1 cellular context compared by ENCODE assay signal in genomic region chr3:22175899-22176298, GRCh38.
TF ChIP-seq lines count a peak whose summit lies in the region.

No MANE protein-coding gene starts in this region.

TF ChIP-seq in WTC11, 78 proteins besides CTCF, POLR2A, EP300 and RAD21 (continued from another document):
- TF ChIP-seq ZNF532 (CRISPR knock-in tag; IDR thresholded peaks at IDR 0.05; ENCODE audit: borderline replicate concordance) (no peak), FOXK1 (CRISPR knock-in tag; IDR thresholded peaks at IDR 0.05) (no peak)
- TF ChIP-seq, protein P1, sequence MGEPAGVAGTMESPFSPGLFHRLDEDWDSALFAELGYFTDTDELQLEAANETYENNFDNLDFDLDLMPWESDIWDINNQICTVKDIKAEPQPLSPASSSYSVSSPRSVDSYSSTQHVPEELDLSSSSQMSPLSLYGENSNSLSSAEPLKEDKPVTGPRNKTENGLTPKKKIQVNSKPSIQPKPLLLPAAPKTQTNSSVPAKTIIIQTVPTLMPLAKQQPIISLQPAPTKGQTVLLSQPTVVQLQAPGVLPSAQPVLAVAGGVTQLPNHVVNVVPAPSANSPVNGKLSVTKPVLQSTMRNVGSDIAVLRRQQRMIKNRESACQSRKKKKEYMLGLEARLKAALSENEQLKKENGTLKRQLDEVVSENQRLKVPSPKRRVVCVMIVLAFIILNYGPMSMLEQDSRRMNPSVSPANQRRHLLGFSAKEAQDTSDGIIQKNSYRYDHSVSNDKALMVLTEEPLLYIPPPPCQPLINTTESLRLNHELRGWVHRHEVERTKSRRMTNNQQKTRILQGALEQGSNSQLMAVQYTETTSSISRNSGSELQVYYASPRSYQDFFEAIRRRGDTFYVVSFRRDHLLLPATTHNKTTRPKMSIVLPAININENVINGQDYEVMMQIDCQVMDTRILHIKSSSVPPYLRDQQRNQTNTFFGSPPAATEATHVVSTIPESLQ (CRISPR knock-in tag; IDR thresholded peaks at IDR 0.05), result no peak
- TF ChIP-seq, protein P2, sequence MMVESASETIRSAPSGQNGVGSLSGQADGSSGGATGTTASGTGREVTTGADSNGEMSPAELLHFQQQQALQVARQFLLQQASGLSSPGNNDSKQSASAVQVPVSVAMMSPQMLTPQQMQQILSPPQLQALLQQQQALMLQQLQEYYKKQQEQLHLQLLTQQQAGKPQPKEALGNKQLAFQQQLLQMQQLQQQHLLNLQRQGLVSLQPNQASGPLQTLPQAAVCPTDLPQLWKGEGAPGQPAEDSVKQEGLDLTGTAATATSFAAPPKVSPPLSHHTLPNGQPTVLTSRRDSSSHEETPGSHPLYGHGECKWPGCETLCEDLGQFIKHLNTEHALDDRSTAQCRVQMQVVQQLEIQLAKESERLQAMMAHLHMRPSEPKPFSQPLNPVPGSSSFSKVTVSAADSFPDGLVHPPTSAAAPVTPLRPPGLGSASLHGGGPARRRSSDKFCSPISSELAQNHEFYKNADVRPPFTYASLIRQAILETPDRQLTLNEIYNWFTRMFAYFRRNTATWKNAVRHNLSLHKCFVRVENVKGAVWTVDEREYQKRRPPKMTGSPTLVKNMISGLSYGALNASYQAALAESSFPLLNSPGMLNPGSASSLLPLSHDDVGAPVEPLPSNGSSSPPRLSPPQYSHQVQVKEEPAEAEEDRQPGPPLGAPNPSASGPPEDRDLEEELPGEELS (CRISPR knock-in tag; IDR thresholded peaks at IDR 0.05), result no peak
- TF ChIP-seq, protein P3, sequence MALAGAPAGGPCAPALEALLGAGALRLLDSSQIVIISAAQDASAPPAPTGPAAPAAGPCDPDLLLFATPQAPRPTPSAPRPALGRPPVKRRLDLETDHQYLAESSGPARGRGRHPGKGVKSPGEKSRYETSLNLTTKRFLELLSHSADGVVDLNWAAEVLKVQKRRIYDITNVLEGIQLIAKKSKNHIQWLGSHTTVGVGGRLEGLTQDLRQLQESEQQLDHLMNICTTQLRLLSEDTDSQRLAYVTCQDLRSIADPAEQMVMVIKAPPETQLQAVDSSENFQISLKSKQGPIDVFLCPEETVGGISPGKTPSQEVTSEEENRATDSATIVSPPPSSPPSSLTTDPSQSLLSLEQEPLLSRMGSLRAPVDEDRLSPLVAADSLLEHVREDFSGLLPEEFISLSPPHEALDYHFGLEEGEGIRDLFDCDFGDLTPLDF (CRISPR knock-in tag; IDR thresholded peaks at IDR 0.05), result no peak
